In genomic region chr20:774680-775057, GRCh38 we compare ENCODE assay signal across 19 cellular contexts. TPM values are rescaled to one million over a fixed set of nuclear protein-coding genes. Genes with fewer than 3 reads are reported as not detected.
"Had no signal": no experiment of that assay in that cellular context is flagged by ENCODE, and none has a peak within 500 bp of the region (broad histone marks: within the 10 kb centered on the region; RNA-seq: fewer than 3 reads in every experiment).

No MANE protein-coding gene starts in this region.

- H3K27me3 ChIP-seq: gastrocnemius medialis, hepatocyte, stomach had no signal

- H3K4me3 ChIP-seq: esophagus muscularis mucosa, gastrocnemius medialis, hepatocyte, left ventricle myocardium inferior, lower lobe of right lung, psoas muscle, sigmoid colon, skin epidermis, stomach had no signal

- H3K9me3 ChIP-seq: gastrocnemius medialis, left ventricle myocardium inferior, lower lobe of right lung, psoas muscle, sigmoid colon, stomach had no signal

- H2AFZ ChIP-seq: hepatocyte had no signal

- H3K4me2 ChIP-seq: hepatocyte had no signal

- H3K79me2 ChIP-seq: hepatocyte had no signal

- H3K4me1 ChIP-seq: esophagus muscularis mucosa, gastrocnemius medialis, lower lobe of right lung, psoas muscle, sigmoid colon had no signal

- H3K27ac ChIP-seq: epithelial cell of prostate, esophagus muscularis mucosa, gastrocnemius medialis, hepatocyte, left ventricle myocardium inferior, lower lobe of right lung, psoas muscle, sigmoid colon, skin epidermis had no signal

- DNase-seq: effector memory CD8-positive, alpha-beta T cell; gastrocnemius medialis; kidney; left cardiac atrium; left ventricle myocardium inferior; lower lobe of right lung; midbrain; nephron progenitor cell; psoas muscle; retina; sigmoid colon; stimulated activated CD4-positive, alpha-beta T cell treated with anti-CD3 and anti-CD28 coated beads, Interleukin-12 subunit alpha, Interleukin-12 subunit beta, amount 100 ng/mL, for 4 hours; stimulated activated naive CD4-positive, alpha-beta T cell had no signal

- H3K36me3 ChIP-seq: esophagus muscularis mucosa, gastrocnemius medialis, left ventricle myocardium inferior, lower lobe of right lung, sigmoid colon, stomach had no signal

RNA-seq across cellular contexts. Expression of gene SLC52A3, which starts 6.4 kb away (rescaled TPM):
- total RNA-seq: fibroblast of villous mesenchyme had no signal
